In genomic region chr3:160956785-160957184, GRCh38 we compare ENCODE assay signal across 8 cellular contexts.
DNase-seq lines count a peak whose midpoint lies in the region; ATAC-seq, FAIRE-seq and TF ChIP-seq lines count a peak whose summit lies in the region.

No MANE protein-coding gene starts in this region.

- TF ChIP-seq EP300 in H1 (IDR thresholded peaks at IDR 0.05; ENCODE audit: borderline replicate concordance in 1 of 2, low read depth in 2 of 2, low read length in 2 of 2), result no peak

- POLR2A ChIA-PET in H1 (lab: Charles Lee; ENCODE audit: partially characterized antibody), result interaction anchor here (1.3 kb wide), 1 partner anchor 16 kb away, joined by 3 read pairs; no protein-coding TSS in a partner anchor

- no peak overlapping the region for H3K4me3 ChIP-seq in Jurkat, Clone E6-1 (ENCODE audit: low read length)
- no peak overlapping the region for H3K4me3 ChIP-seq in H1 (ENCODE audit: extremely low read depth in 1 of 4, insufficient read depth in 2 of 4, low read depth in 3 of 4, low read length in 4 of 4)

- no peak overlapping the region for H3K4me2 ChIP-seq in H1 (ENCODE audit: insufficient read depth in 1 of 2, low read depth in 2 of 2, low read length in 2 of 2)

- peak in 1 of 3 experiments; percentile 32; a peak in 1 of 4 replicates for TF ChIP-seq CTCF in H1 (IDR thresholded peaks at IDR 0.05; ENCODE audit: control extremely low read depth in 1 of 3, insufficient read depth in 1 of 3, low read depth in 1 of 3, low read length in 3 of 3)

- H2AK5ac ChIP-seq in H1 (ENCODE audit: low read depth, low read length), result no peak overlapping the region

- H2BK120ac ChIP-seq in H1 (replicated peaks; ENCODE audit: low read depth, low read length), result no peak overlapping the region

- no peak overlapping the region for H2BK5ac ChIP-seq in H1 (ENCODE audit: low read depth, low read length)

- no peak overlapping the region for H4K91ac ChIP-seq in H1 (replicated peaks; ENCODE audit: insufficient read length, low read length)

- no peaks in the 10 kb centered on the region for H3K36me3 ChIP-seq in H1 (ENCODE audit: control insufficient read depth in 2 of 4, insufficient read depth in 4 of 4, low read length in 3 of 4)

- H3K4ac ChIP-seq in H1 (replicated peaks; ENCODE audit: insufficient read length, low read depth, low read length), result no peak overlapping the region

- H4K20me1 ChIP-seq in H1 (replicated peaks in 1 of 2; ENCODE audit: control insufficient read depth in 1 of 2, insufficient read depth in 2 of 2, low read length in 2 of 2), result no peaks in the 10 kb centered on the region

- no peak for FAIRE-seq in H1 (lab: Jason Lieb, UNC)

- H4K5ac ChIP-seq in H1 (ENCODE audit: insufficient read length, low read depth, low read length), result no peak overlapping the region

- no peak overlapping the region for H3K56ac ChIP-seq in H1 (replicated peaks; ENCODE audit: insufficient read length, low read depth, low read length)

- H3K23ac ChIP-seq in H1 (ENCODE audit: insufficient read length), result no peak overlapping the region

- H2BK12ac ChIP-seq in H1 (ENCODE audit: low read depth, low read length), result no peak overlapping the region

- no peaks in the 10 kb centered on the region for H3K4me1 ChIP-seq in H1 (replicated peaks in 1 of 4; ENCODE audit: control insufficient read depth in 3 of 4, insufficient read depth in 4 of 4, low read length in 3 of 4)

- no peaks in the 10 kb centered on the region for H3K27me3 ChIP-seq in H1 (replicated peaks in 1 of 4; ENCODE audit: control insufficient read depth in 3 of 4, extremely low read depth in 1 of 4, insufficient read depth in 3 of 4, low read length in 3 of 4)

- H2AFZ ChIP-seq in H1 (ENCODE audit: low read length), result no peak overlapping the region

- H2BK20ac ChIP-seq in H1 (ENCODE audit: low read length), result no peak overlapping the region

- H3K27ac ChIP-seq in H1 (ENCODE audit: low read depth, low read length) (no peak overlapping the region), caudate nucleus (ENCODE audit: low read depth, low read length) (no peak overlapping the region)

- ATAC-seq in GM19467 (IDR thresholded peaks at IDR 0.05; ENCODE audit: unreplicated experiment) (peak; percentile 73), HG02571 (IDR thresholded peaks at IDR 0.05; ENCODE audit: unreplicated experiment) (no peak)

- H4K8ac ChIP-seq in H1 (ENCODE audit: extremely low read depth, insufficient read depth, low read length), result no peak overlapping the region

- CTCF ChIA-PET in H1 (lab: Charles Lee; ENCODE audit: partially characterized antibody), result interaction anchor here (0.6 to 2.5 kb wide), 27 partner anchors 9 to 466 kb away, joined by 3 to 15 read pairs (median 4); no protein-coding TSS in a partner anchor

- no peaks in the 10 kb centered on the region for H3K79me1 ChIP-seq in H1 (ENCODE audit: low read depth, low read length)

- no peak overlapping the region for H3K9ac ChIP-seq in H1 (replicated peaks in 1 of 4; ENCODE audit: extremely low read depth in 1 of 4, low read depth in 3 of 4, low read length in 3 of 4)

- no peak for TF ChIP-seq POLR2A in H1 (IDR thresholded peaks at IDR 0.05; ENCODE audit: control extremely low read depth in 1 of 2, low read depth in 2 of 2, low read length in 2 of 2)

- H3K79me2 ChIP-seq in H1 (ENCODE audit: control insufficient read depth in 1 of 2, insufficient read depth in 2 of 2, low read length in 2 of 2), result no peaks in the 10 kb centered on the region

- no peak overlapping the region for H3K14ac ChIP-seq in H1 (ENCODE audit: insufficient read length)

- no peak overlapping the region for H3K18ac ChIP-seq in H1 (ENCODE audit: extremely low read depth, low read length)

- H2BK15ac ChIP-seq in H1 (ENCODE audit: low read length), result no peak overlapping the region

- peak; percentile 18 for DNase-seq in DMS53 treated with DMSO at 0.1 percent for 48 hours (lab: John Stamatoyannopoulos, UW; ENCODE audit: unreplicated experiment)
- DNase-seq in Jurkat, Clone E6-1 (ENCODE audit: low read depth, low spot score), result peak; percentile 21
- no peak for DNase-seq in H1 (ENCODE audit: low read depth in 1 of 2, low spot score in 2 of 2)
- DNase-seq in RPMI8226, result no peak
- no peak for DNase-seq in NCI-H226
- no peak for DNase-seq in caudate nucleus (lab: John Stamatoyannopoulos, UW)

- no peaks in the 10 kb centered on the region for H3K9me3 ChIP-seq in H1 (ENCODE audit: insufficient read depth in 2 of 2, low read depth in 1 of 2, low read length in 1 of 2)

- TF ChIP-seq RAD21 in H1 (IDR thresholded peaks at IDR 0.05 in 1 of 2, conservative IDR thresholded peaks at IDR 0.05 in 1 of 2; ENCODE audit: low read depth in 2 of 2, low read length in 2 of 2), result peak; percentile 58 to 60

- H3K23me2 ChIP-seq in H1 (ENCODE audit: low read depth, low read length), result no peaks in the 10 kb centered on the region

TF ChIP-seq in H1, 55 proteins besides CTCF, POLR2A, EP300 and RAD21:
- TF ChIP-seq ZNF274 (IDR thresholded peaks at IDR 0.05; ENCODE audit: borderline replicate concordance, extremely low read depth, low read length) (no peak), SUZ12 (IDR thresholded peaks at IDR 0.05; ENCODE audit: low read length) (no peak), SP4 (IDR thresholded peaks at IDR 0.05; ENCODE audit: low read length) (no peak), YY1 (IDR thresholded peaks at IDR 0.05; ENCODE audit: low read depth, low read length) (no peak), MAFK (IDR thresholded peaks at IDR 0.05; ENCODE audit: low read depth, low read length) (no peak), KDM1A (IDR thresholded peaks at IDR 0.05; ENCODE audit: borderline replicate concordance, low read length) (no peak), ASH2L (IDR thresholded peaks at IDR 0.05; ENCODE audit: low read length) (no peak), JUN (IDR thresholded peaks at IDR 0.05; ENCODE audit: low read depth, low read length) (no peak)
- TF ChIP-seq, protein P1, sequence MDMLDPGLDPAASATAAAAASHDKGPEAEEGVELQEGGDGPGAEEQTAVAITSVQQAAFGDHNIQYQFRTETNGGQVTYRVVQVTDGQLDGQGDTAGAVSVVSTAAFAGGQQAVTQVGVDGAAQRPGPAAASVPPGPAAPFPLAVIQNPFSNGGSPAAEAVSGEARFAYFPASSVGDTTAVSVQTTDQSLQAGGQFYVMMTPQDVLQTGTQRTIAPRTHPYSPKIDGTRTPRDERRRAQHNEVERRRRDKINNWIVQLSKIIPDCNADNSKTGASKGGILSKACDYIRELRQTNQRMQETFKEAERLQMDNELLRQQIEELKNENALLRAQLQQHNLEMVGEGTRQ (IDR thresholded peaks at IDR 0.05; ENCODE audit: low read length), result no peak

Comparison
In these comparisons a context has a peak if more than half of its experiments do, and no peak if none do; other contexts are left out.
1. DNase-seq: peak in DMS53 treated with DMSO at 0.1 percent for 48 hours (single experiment) and Jurkat, Clone E6-1 (single experiment); none in H1 (0 of 2), RPMI8226 (single experiment), NCI-H226 (single experiment) and caudate nucleus (0 of 61).